In genomic region chr10:2891073-2891769, GRCh38 we compare ENCODE assay signal across 22 cellular contexts.
"Had no signal": no experiment of that assay in that cellular context is flagged by ENCODE, and none has a peak within 500 bp of the region (broad histone marks: within the 10 kb centered on the region; RNA-seq: fewer than 3 reads in every experiment).

No MANE protein-coding gene starts in this region.

- H3K4me1 ChIP-seq: body of pancreas, lower lobe of right lung, tibial artery, uterus had no signal

- H3K36me3 ChIP-seq: lower lobe of right lung, tibial artery, uterus had no signal

- H3K9me3 ChIP-seq: body of pancreas, lower lobe of right lung, tibial artery, uterus had no signal

- ATAC-seq: activated CD8-positive, alpha-beta memory T cell treated with anti-CD3 and anti-CD28 coated beads, Interleukin-2, amount 10 ng/mL, durations not matched to agents 7 days and 5 days; activated T-helper 17 cell treated with anti-CD3 and anti-CD28 coated beads, Interleukin-2, amount 50 U/mL, for 72 hours; body of pancreas; lower lobe of right lung had no signal

- H3K27me3 ChIP-seq: body of pancreas, uterus had no signal

- H3K27ac ChIP-seq: body of pancreas, epithelial cell of prostate, lower lobe of right lung, tibial artery, uterus had no signal

- DNase-seq: activated CD4-positive, alpha-beta memory T cell treated with anti-CD3 and anti-CD28 coated beads, Interleukin-2, amount 10 ng/mL, durations not matched to agents 7 days and 5 days; activated CD4-positive, alpha-beta T cell treated with anti-CD3 and anti-CD28 coated beads for 48 hours; activated CD4-positive, CD25-positive, alpha-beta regulatory T cell; activated CD8-positive, alpha-beta memory T cell treated with anti-CD3 and anti-CD28 coated beads, Interleukin-2, amount 10 ng/mL, durations not matched to agents 7 days and 5 days; activated naive CD4-positive, alpha-beta T cell; activated naive CD8-positive, alpha-beta T cell treated with anti-CD3 and anti-CD28 coated beads, Interleukin-2, amount 10 ng/mL, durations not matched to agents 7 days and 5 days; activated T-cell treated with anti-CD3 and anti-CD28 coated beads, Interleukin-2, amount 50 U/mL, for 1 hour; amygdala; body of pancreas; central memory CD4-positive, alpha-beta T cell; endodermal cell; foreskin fibroblast; lower lobe of right lung; posterior cingulate gyrus; stimulated activated CD4-positive, alpha-beta T cell treated with anti-CD3 and anti-CD28 coated beads, Interleukin-2, amount 100 ng/mL, for 24 hours; stimulated activated naive CD4-positive, alpha-beta T cell treated with Interleukin-2 at 50 U/mL for 16 hours; substantia nigra; T-helper 9 cell; tibial artery; uterus had no signal

- H3K4me3 ChIP-seq: body of pancreas, lower lobe of right lung, tibial artery, uterus had no signal
